ENCODE assay signal across 17 cellular contexts in genomic region chr6:29759457-29759856, GRCh38. TPM values are rescaled to one million over a fixed set of nuclear protein-coding genes. Genes with fewer than 3 reads are reported as not detected.
A peak's percentile ranks its signal among the peaks of the same experiment; 100 is the strongest.
DNase-seq lines count a peak whose midpoint lies in the region; ATAC-seq and TF ChIP-seq lines count a peak whose summit lies in the region.
"Had no signal": no experiment of that assay in that cellular context is flagged by ENCODE, and none has a peak within 500 bp of the region (broad histone marks: within the 10 kb centered on the region; RNA-seq: fewer than 3 reads in every experiment).

No MANE protein-coding gene starts in this region.

- H3K4me1 Mint-ChIP-seq in neural crest cell: peaks cover 35% of the 10 kb centered on the region
- H3K4me1 Mint-ChIP-seq: mesothelial cell of epicardium had no signal

- TF ChIP-seq CTCF in colonic mucosa (IDR thresholded peaks at IDR 0.05): no peak
- TF ChIP-seq CTCF in neural crest cell (conservative IDR thresholded peaks at IDR 0.05): no peak

- peak overlapping the region; percentile 25 for H3K4me3 Mint-ChIP-seq in neural crest cell
- H3K4me3 Mint-ChIP-seq: activated T-cell treated with anti-CD3 and anti-CD28 coated beads, Interleukin-2, amount 50 U/mL, for 4 hours; mesothelial cell of epicardium; stimulated activated naive B cell treated with anti-CD40 and anti-IgM and Interleukin-4, amounts not matched to agents 10 μg/mL and 1 μg/mL and 100 μg/mL, for 72 hours had no signal

- no peaks in the 10 kb centered on the region for H3K9me3 Mint-ChIP-seq in neural crest cell
- H3K9me3 Mint-ChIP-seq: activated T-cell treated with anti-CD3 and anti-CD28 coated beads, Interleukin-2, amount 50 U/mL, for 4 hours; mesothelial cell of epicardium; stimulated activated naive B cell treated with anti-CD40 and anti-IgM and Interleukin-4, amounts not matched to agents 10 μg/mL and 1 μg/mL and 100 μg/mL, for 72 hours had no signal

- no peak overlapping the region for H3K9ac ChIP-seq in HUES6 (ENCODE audit: low read length)
- H3K9ac ChIP-seq in colonic mucosa (ENCODE audit: low read depth in 2 of 2, low read length in 2 of 2): no peak overlapping the region
- H3K9ac ChIP-seq: BLaER1 had no signal

- H3K27ac ChIP-seq in HUES6 (ENCODE audit: low read depth, low read length) (peak overlapping the region; percentile 69), colonic mucosa (no peak overlapping the region)
- H3K27ac ChIP-seq: BLaER1, tibial nerve had no signal

- H3K27ac Mint-ChIP-seq in neural crest cell (ENCODE audit: unreplicated experiment): no peak overlapping the region
- H3K27ac Mint-ChIP-seq: mesothelial cell of epicardium; stimulated activated naive B cell treated with anti-CD40 and anti-IgM and Interleukin-4, amounts not matched to agents 10 μg/mL and 1 μg/mL and 100 μg/mL, for 72 hours had no signal

- peaks cover 3% of the 10 kb centered on the region for H3K27me3 Mint-ChIP-seq in neural crest cell (ENCODE audit: low read depth)

- no peaks in the 10 kb centered on the region for H3K9me3 ChIP-seq in HUES6 (ENCODE audit: control insufficient read depth, insufficient read depth, low read depth, low read length)
- no peaks in the 10 kb centered on the region for H3K9me3 ChIP-seq in colonic mucosa
- H3K9me3 ChIP-seq: BLaER1, tibial nerve had no signal

- no peak overlapping the region for H3K4me3 ChIP-seq in HUES6 (ENCODE audit: low read depth, low read length)
- no peak overlapping the region for H3K4me3 ChIP-seq in colonic mucosa
- H3K4me3 ChIP-seq: BLaER1, tibial nerve had no signal

- no peaks in the 10 kb centered on the region for H3K36me3 Mint-ChIP-seq in neural crest cell (ENCODE audit: low read depth)
- H3K36me3 Mint-ChIP-seq: mesothelial cell of epicardium; stimulated activated naive B cell treated with anti-CD40 and anti-IgM and Interleukin-4, amounts not matched to agents 10 μg/mL and 1 μg/mL and 100 μg/mL, for 72 hours had no signal

- no peaks in the 10 kb centered on the region for H3K36me3 ChIP-seq in HUES6 (ENCODE audit: control insufficient read depth, insufficient read depth, low read length)
- no peaks in the 10 kb centered on the region for H3K36me3 ChIP-seq in colonic mucosa
- H3K36me3 ChIP-seq: BLaER1, tibial nerve had no signal

- no peak for ATAC-seq in HG03280 (IDR thresholded peaks at IDR 0.05; ENCODE audit: unreplicated experiment)
- ATAC-seq: activated T-cell treated with anti-CD3 and anti-CD28 coated beads, Interleukin-2, amount 50 U/mL, for 4 hours; stimulated activated naive B cell treated with anti-CD40 and anti-IgM and Interleukin-4, amounts not matched to agents 10 μg/mL and 1 μg/mL and 100 μg/mL, for 72 hours had no signal

- intact Hi-C loops in colonic mucosa (cut with DNase I): no loop called here

- DNase-seq in NCI-H2081 (lab: John Stamatoyannopoulos, UW): peak; percentile 42 to 84
- no peak for DNase-seq in NCI-H2081 treated with DMSO at 0.1 percent for 48 hours (lab: John Stamatoyannopoulos, UW)
- peak; percentile 10 for DNase-seq in colonic mucosa
- DNase-seq in neural crest cell (ENCODE audit: low read depth, low spot score): no peak
- no peak for DNase-seq in activated CD4-positive, alpha-beta T cell treated with anti-CD3 and anti-CD28 coated beads for 1 hour
- DNase-seq in glomerular visceral epithelial cell (ENCODE audit: extremely low spot score): no peak
- DNase-seq: activated CD4-positive, alpha-beta T cell treated with anti-CD3 and anti-CD28 coated beads, Interleukin-2, amount 50 U/mL, for 48 hours; activated T-cell treated with anti-CD3 and anti-CD28 coated beads, Interleukin-2, amount 50 U/mL, for 4 hours; DMS 273 treated with DMSO at 0.1 percent for 48 hours; NCI-H187 treated with DMSO at 0.1 percent for 48 hours; stimulated activated CD4-positive, alpha-beta T cell treated with anti-CD3 and anti-CD28 coated beads, Interleukin-12 subunit alpha, Interleukin-12 subunit beta, amount 100 ng/mL, for 4 hours; stimulated activated naive B cell treated with anti-CD40 and anti-IgM and Interleukin-4, amounts not matched to agents 10 μg/mL and 1 μg/mL and 100 μg/mL, for 72 hours had no signal

- H3K4me1 ChIP-seq in HUES6 (ENCODE audit: control insufficient read depth, insufficient read depth, low read length) (peaks cover 62% of the 10 kb centered on the region), colonic mucosa (no peaks in the 10 kb centered on the region)
- H3K4me1 ChIP-seq: BLaER1, tibial nerve had no signal

- H3K27me3 ChIP-seq in HUES6 (ENCODE audit: control insufficient read depth, insufficient read depth, low read length) (peaks cover 6% of the 10 kb centered on the region; the same call in 1 of the 2 replicates), colonic mucosa (no peaks in the 10 kb centered on the region)
- H3K27me3 ChIP-seq: BLaER1, tibial nerve had no signal

RNA-seq across cellular contexts. Expression of gene HLA-F, which starts 36.2 kb away (rescaled TPM):
- total RNA-seq in colonic mucosa (100 to 1,000 TPM in 1 of 2 donors, 10 to 100 TPM in 1; 58.8 to 201 TPM), neural crest cell (0.98 and 1.4 TPM in 2 replicates)

Comparison
In these comparisons a context has a peak if more than half of its experiments do, and no peak if none do; other contexts are left out.
1. DNase-seq: peak in NCI-H2081 (2 of 2) and colonic mucosa (single experiment); none in NCI-H2081 treated with DMSO at 0.1 percent for 48 hours (single experiment), neural crest cell (single experiment), activated CD4-positive, alpha-beta T cell treated with anti-CD3 and anti-CD28 coated beads for 1 hour (single experiment) and glomerular visceral epithelial cell (single experiment).
2. RNA of gene HLA-F, which starts 36.2 kb away (total RNA-seq): 58.8 to 201 TPM in colonic mucosa; 0.98 to 1.4 TPM in neural crest cell; every median in the first group is over 10 times any median in the second.